In genomic region chr7:128379900-128380806, GRCh38 we compare ENCODE assay signal across 16 cellular contexts. TPM values are rescaled to one million over a fixed set of nuclear protein-coding genes. Genes with fewer than 3 reads are reported as not detected.
DNase-seq lines count a peak whose midpoint lies in the region; ATAC-seq and TF ChIP-seq lines count a peak whose summit lies in the region.
"Had no signal": no experiment of that assay in that cellular context is flagged by ENCODE, and none has a peak within 500 bp of the region (broad histone marks: within the 10 kb centered on the region; RNA-seq: fewer than 3 reads in every experiment).

No MANE protein-coding gene starts in this region.

- H3K9me3 ChIP-seq in cardiac muscle cell (ENCODE audit: low read depth) = no peaks in the 10 kb centered on the region
- no peaks in the 10 kb centered on the region for H3K9me3 ChIP-seq in trophoblast cell (ENCODE audit: insufficient read depth, low read depth, low read length)

- H3K79me1 ChIP-seq in trophoblast cell (ENCODE audit: low read length) = peaks cover 32% of the 10 kb centered on the region

- H3K4me1 ChIP-seq in cardiac muscle cell (ENCODE audit: low read depth) = peaks cover 42% of the 10 kb centered on the region
- peaks cover 35 to 39% of the 10 kb centered on the region in 2 experiments for H3K4me1 ChIP-seq in trophoblast cell (ENCODE audit: control insufficient read depth in 1 of 2, insufficient read depth in 2 of 2, low read length in 2 of 2)

- no peak overlapping the region for H3K23ac ChIP-seq in trophoblast cell (ENCODE audit: low read length)

- H2AFZ ChIP-seq in trophoblast cell (ENCODE audit: insufficient read depth, low read length, poor library complexity) = peak overlapping the region; percentile 37

- H3K18ac ChIP-seq in trophoblast cell (ENCODE audit: low read length) = peak overlapping the region; percentile 41

- H3K36me3 ChIP-seq in cardiac muscle cell = no peaks in the 10 kb centered on the region
- no peaks in the 10 kb centered on the region for H3K36me3 ChIP-seq in trophoblast cell (ENCODE audit: control insufficient read depth in 1 of 2, insufficient read depth in 2 of 2, low read length in 2 of 2)

- no CpG with 5 or more reads among the region's 7 CpGs for WGBS in trophoblast cell (ENCODE audit: extremely low coverage, insufficient coverage, insufficient read length)

- no peak for TF ChIP-seq CTCF in cardiac muscle cell (IDR thresholded peaks at IDR 0.05; ENCODE audit: low read depth, low read length)

- peaks cover 8% of the 10 kb centered on the region for H3K79me2 ChIP-seq in trophoblast cell (ENCODE audit: control insufficient read depth, insufficient read depth, low read length, poor library complexity)

- no peak overlapping the region for H4K12ac ChIP-seq in trophoblast cell (ENCODE audit: low read depth, low read length)

- intact Hi-C loops in left cardiac atrium (cut with DNase I) = no loop called here

- H2AK5ac ChIP-seq in trophoblast cell (ENCODE audit: low read length) = peak overlapping the region; percentile 71

- peak overlapping the region; percentile 86 for H2BK120ac ChIP-seq in trophoblast cell (ENCODE audit: insufficient read depth, low read length, poor library complexity)

- peak overlapping the region; percentile 0 for H3K4ac ChIP-seq in trophoblast cell (ENCODE audit: low read depth, low read length)

- peak overlapping the region; percentile 64 for H4K8ac ChIP-seq in trophoblast cell (ENCODE audit: low read depth, low read length)

- H3K4me2 ChIP-seq in trophoblast cell (ENCODE audit: low read length) = no peak overlapping the region

- H3K4me3 ChIP-seq in cardiac muscle cell = no peak overlapping the region
- H3K4me3 ChIP-seq in trophoblast cell (ENCODE audit: low read depth, low read length) = no peak overlapping the region

- peak overlapping the region; percentile 53 for H3K14ac ChIP-seq in trophoblast cell (ENCODE audit: low read length)

- no peaks in the 10 kb centered on the region for H3K27me3 ChIP-seq in cardiac muscle cell
- no peaks in the 10 kb centered on the region for H3K27me3 ChIP-seq in trophoblast cell (ENCODE audit: insufficient read depth, low read length)

- peak overlapping the region; percentile 73 for H4K91ac ChIP-seq in trophoblast cell (ENCODE audit: low read depth, low read length)

- DNase-seq in cardiac muscle cell (ENCODE audit: low read depth in 1 of 2, low spot score in 1 of 2) (peak in 1 of 2 donors; percentile 18), left cardiac atrium (no peak), left kidney (ENCODE audit: low read depth, low spot score) (peak; percentile 44), trophoblast cell (no peak)
- DNase-seq in stimulated activated CD4-positive, alpha-beta T cell treated with anti-CD3 and anti-CD28 coated beads, Interleukin-15, amount 100 ng/mL, for 24 hours = no peak
- DNase-seq: CD4-positive, alpha-beta memory T cell; DMS79 treated with DMSO at 0.1 percent for 48 hours; GDM1; NCI-H1417 treated with DMSO at 0.1 percent for 48 hours; NCI-H2081; NCI-H510A; NCI-H774 had no signal

- ATAC-seq in left cardiac atrium = no peak
- no peak for ATAC-seq in HG03354 (IDR thresholded peaks at IDR 0.05; ENCODE audit: poor library complexity, severe bottlenecking, unreplicated experiment)
- no peak for ATAC-seq in GM19395 (IDR thresholded peaks at IDR 0.05; ENCODE audit: unreplicated experiment)
- ATAC-seq in HG03095 (IDR thresholded peaks at IDR 0.05; ENCODE audit: unreplicated experiment) = no peak

- H3K27ac ChIP-seq in cardiac muscle cell (peak overlapping the region; percentile 78), trophoblast cell (ENCODE audit: low read depth, low read length) (peak overlapping the region; percentile 91)
- H3K27ac ChIP-seq: HL-60 had no signal

- H2BK5ac ChIP-seq in trophoblast cell (ENCODE audit: low read depth, low read length, poor library complexity) = peak overlapping the region; percentile 15

- peak overlapping the region; percentile 52 for H2BK12ac ChIP-seq in trophoblast cell (ENCODE audit: low read length)

- H3K9ac ChIP-seq in trophoblast cell (ENCODE audit: low read length) = no peak overlapping the region

RNA-seq across cellular contexts. Expression of gene PRRT4, which starts 18.7 kb away (rescaled TPM):
- total RNA-seq in cardiac muscle cell = 17.6 and 26.6 TPM in 2 replicates
- polyA plus RNA-seq in cardiac muscle cell = 13.2 and 20.7 TPM in 2 replicates
- total RNA-seq in left cardiac atrium = 1 to 10 TPM; 1.8 to 7.1 TPM
- 34.4 and 34.6 TPM in 2 replicates for polyA plus RNA-seq in trophoblast cell (2013)

RNA-seq across cellular contexts. Expression of gene IMPDH1, which starts 29.6 kb away (rescaled TPM):
- total RNA-seq in cardiac muscle cell = 23.1 and 24.0 TPM in 2 replicates
- 20.5 and 27.5 TPM in 2 replicates for polyA plus RNA-seq in cardiac muscle cell
- total RNA-seq in left cardiac atrium = 10 to 100 TPM; 31.2 to 34.1 TPM
- polyA plus RNA-seq in trophoblast cell (2013) = 11.8 and 12.6 TPM in 2 replicates

RNA-seq across cellular contexts. Expression of gene RBM28, which starts 36.4 kb away (rescaled TPM):
- 13.1 and 26.4 TPM in 2 replicates for total RNA-seq in cardiac muscle cell
- polyA plus RNA-seq in cardiac muscle cell = 23.0 and 33.5 TPM in 2 replicates
- 10 to 100 TPM; 25.4 to 33.9 TPM for total RNA-seq in left cardiac atrium
- 35.4 and 35.8 TPM in 2 replicates for polyA plus RNA-seq in trophoblast cell (2013)
